In the genomic region with DNA sequence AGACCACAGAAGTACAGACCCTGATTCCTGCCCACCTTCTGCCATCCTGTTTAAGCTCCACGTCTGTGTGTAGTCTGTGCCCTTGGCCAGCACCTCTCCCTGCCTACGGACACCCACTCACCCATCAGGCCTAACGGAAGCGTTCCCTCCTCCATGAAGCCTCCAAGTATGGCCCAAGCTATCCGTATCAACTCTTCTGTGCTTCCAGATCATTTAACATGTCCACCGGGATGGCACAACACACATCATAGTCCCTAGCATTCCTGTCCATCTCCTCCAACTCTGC, we compare ENCODE assay signal across 10 cellular contexts. TPM values are rescaled to one million over a fixed set of nuclear protein-coding genes. Genes with fewer than 3 reads are reported as not detected.
DNase-seq lines count a peak whose midpoint lies in the region; ATAC-seq and TF ChIP-seq lines count a peak whose summit lies in the region.
"Had no signal": no experiment of that assay in that cellular context is flagged by ENCODE, and none has a peak within 500 bp of the region (broad histone marks: within the 10 kb centered on the region; RNA-seq: fewer than 3 reads in every experiment).

No MANE protein-coding gene starts in this region.

- peak overlapping the region; percentile 65 for H3K27ac Mint-ChIP-seq in neural crest cell (ENCODE audit: unreplicated experiment)

- no peak overlapping the region for H3K4me3 Mint-ChIP-seq in neural crest cell

- no peaks in the 10 kb centered on the region for H3K9me3 ChIP-seq in heart left ventricle
- H3K9me3 ChIP-seq in colonic mucosa: no peaks in the 10 kb centered on the region
- H3K9me3 ChIP-seq in aorta (ENCODE audit: control insufficient read depth, low read length): no peaks in the 10 kb centered on the region

- no peaks in the 10 kb centered on the region for H3K9me3 Mint-ChIP-seq in neural crest cell

- peaks cover 67% of the 10 kb centered on the region for H3K4me1 Mint-ChIP-seq in neural crest cell

- H3K27me3 ChIP-seq in heart left ventricle (no peaks in the 10 kb centered on the region), colonic mucosa (no peaks in the 10 kb centered on the region), aorta (ENCODE audit: control insufficient read depth in 1 of 2, insufficient read depth in 2 of 2, low read length in 1 of 2) (no peaks in the 10 kb centered on the region)

- TF ChIP-seq CTCF in heart left ventricle (IDR thresholded peaks at IDR 0.05): no peak
- TF ChIP-seq CTCF in colonic mucosa (IDR thresholded peaks at IDR 0.05): no peak
- no peak for TF ChIP-seq CTCF in neural crest cell (conservative IDR thresholded peaks at IDR 0.05)
- TF ChIP-seq CTCF in lower leg skin (IDR thresholded peaks at IDR 0.05): no peak

- no peak for TF ChIP-seq POLR2A in heart left ventricle (IDR thresholded peaks at IDR 0.05)
- no peak for TF ChIP-seq POLR2A in lower leg skin (IDR thresholded peaks at IDR 0.05)

- H3K27ac ChIP-seq in heart left ventricle: peak overlapping the region in 11 of 12 donors; percentile 43 to 82 (median 76)
- peak overlapping the region; percentile 47 for H3K27ac ChIP-seq in colonic mucosa
- peak overlapping the region; percentile 69 to 71 for H3K27ac ChIP-seq in aorta (ENCODE audit: low read depth in 1 of 2, low read length in 2 of 2)

- no peak overlapping the region for H3K9ac ChIP-seq in colonic mucosa (ENCODE audit: low read depth in 2 of 2, low read length in 2 of 2)

- H3K36me3 ChIP-seq in heart left ventricle (peaks cover 0 to 73% (median 22%) of the 10 kb centered on the region in 9 donors), colonic mucosa (peaks cover 6% of the 10 kb centered on the region), aorta (ENCODE audit: control insufficient read depth in 1 of 2, insufficient read depth in 2 of 2, low read length in 1 of 2) (peaks cover 0 to 2% of the 10 kb centered on the region in 2 donors)

- 55 to 68% (median 60%) methylated on average over 6 of the region's 6 CpGs for WGBS in heart left ventricle, 4 donors
- WGBS in aorta, 2 donors: 35 to 42% methylated on average over 6 of the region's 6 CpGs
- WGBS in lower leg skin, 2 donors: 77 to 82% methylated on average over 6 of the region's 6 CpGs

- intact Hi-C loops in heart left ventricle (cut with DNase I): no loop called here
- intact Hi-C loops in cardiac septum (cut with DNase I): no loop called here
- intact Hi-C loops in colonic mucosa (cut with DNase I): no loop called here
- intact Hi-C loops in aorta (cut with DNase I): no loop called here
- intact Hi-C loops in lower leg skin (cut with DNase I; ENCODE audit: low total_unique reads): no loop called here

- H3K36me3 Mint-ChIP-seq in neural crest cell (ENCODE audit: low read depth): peaks cover 8% of the 10 kb centered on the region

- peaks cover 30 to 100% (median 93%) of the 10 kb centered on the region in 12 donors for H3K4me1 ChIP-seq in heart left ventricle
- peaks cover 22% of the 10 kb centered on the region for H3K4me1 ChIP-seq in colonic mucosa
- peaks cover 5 to 24% of the 10 kb centered on the region in 2 donors for H3K4me1 ChIP-seq in aorta (ENCODE audit: control insufficient read depth in 1 of 2, insufficient read depth in 2 of 2, low read length in 2 of 2)

- ATAC-seq in heart left ventricle (no peak), aorta (ENCODE audit: low FRiP score) (no peak), GM19452 (IDR thresholded peaks at IDR 0.05; ENCODE audit: unreplicated experiment) (no peak)

- H3K4me3 ChIP-seq in heart left ventricle: no peak overlapping the region
- no peak overlapping the region for H3K4me3 ChIP-seq in colonic mucosa
- no peak overlapping the region for H3K4me3 ChIP-seq in aorta (ENCODE audit: low read length in 2 of 2)
- no peak overlapping the region for H3K4me3 ChIP-seq in lower leg skin (ENCODE audit: low read depth, poor library complexity, severe bottlenecking)

- no peaks in the 10 kb centered on the region for H3K27me3 Mint-ChIP-seq in neural crest cell (ENCODE audit: low read depth)

- DNase-seq in heart left ventricle: no peak
- no peak for DNase-seq in cardiac septum (ENCODE audit: low spot score)
- no peak for DNase-seq in colonic mucosa
- DNase-seq in neural crest cell (ENCODE audit: low read depth, low spot score): no peak
- DNase-seq in aorta: no peak
- DNase-seq in NCI-H82 (lab: John Stamatoyannopoulos, UW): no peak
- no peak for DNase-seq in lower leg skin (ENCODE audit: low spot score in 2 of 2)
- DNase-seq: NCI-H1930; stimulated activated CD4-positive, alpha-beta T cell treated with anti-CD3 and anti-CD28 coated beads, Interleukin-4, amount 100 ng/mL, for 24 hours had no signal

RNA-seq across cellular contexts. Expression of a gene that starts 11.7 kb away (rescaled TPM):
- total RNA-seq in heart left ventricle (100 to 1,000 TPM; 113 to 299 (median 185) TPM), cardiac septum (245 TPM), colonic mucosa (100 to 1,000 TPM; 437 to 476 TPM), neural crest cell (154 and 155 TPM in 2 replicates), aorta (100 to 1,000 TPM; 339 to 593 TPM), lower leg skin (100 to 1,000 TPM in 3 of 4 donors, 10 to 100 TPM in 1; 83.2 to 163 (median 144) TPM)
- polyA plus RNA-seq in heart left ventricle (100 to 1,000 TPM in 1 of 2 donors, 10 to 100 TPM in 1; 76.1 to 279 TPM), aorta (100 to 1,000 TPM; 159 to 207 TPM)
